Comparison of ENCODE assay signal across 8 cellular contexts in the genomic region with DNA sequence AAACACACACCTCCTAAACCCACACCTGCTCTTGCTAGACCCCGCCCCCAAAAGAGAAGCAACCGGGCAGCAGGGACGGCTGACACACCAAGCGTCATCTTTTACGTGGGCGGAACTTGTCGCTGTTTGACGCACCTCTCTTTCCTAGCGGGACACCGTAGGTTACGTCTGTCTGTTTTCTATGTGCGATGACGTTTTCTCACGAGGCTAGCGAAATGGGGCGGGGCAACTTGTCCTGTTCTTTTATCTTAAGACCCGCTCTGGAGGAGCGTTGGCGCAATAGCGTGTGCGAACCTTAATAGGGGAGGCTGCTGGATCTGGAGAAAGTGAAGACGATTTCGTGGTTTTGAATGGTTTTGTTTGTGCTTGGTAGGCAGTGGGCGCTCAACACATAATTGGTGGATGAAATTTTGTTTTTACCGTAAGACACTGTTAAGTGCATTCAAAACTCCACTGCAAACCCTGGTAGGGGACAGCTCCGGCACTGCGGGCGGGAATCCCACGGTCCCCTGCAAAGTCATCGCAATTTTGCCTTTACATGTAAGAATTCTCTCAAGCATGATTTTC. TPM values are rescaled to one million over a fixed set of nuclear protein-coding genes. Genes with fewer than 3 reads are reported as not detected.
DNase-seq lines count a peak whose midpoint lies in the region; ATAC-seq and TF ChIP-seq lines count a peak whose summit lies in the region.

No MANE protein-coding gene starts in this region.

- H3K27ac Mint-ChIP-seq in activated CD4-positive, alpha-beta memory T cell treated with anti-CD3 and anti-CD28 coated beads, Interleukin-2, amount 10 ng/mL, durations not matched to agents 7 days and 5 days, result peak overlapping the region; percentile 99

- 0% methylated on average over 30 of the region's 30 CpGs for WGBS in right lobe of liver (ENCODE audit: insufficient coverage, low coverage, low lambda C conversion rate, missing lambda C conversion rate)

- H3K9ac ChIP-seq in duodenal mucosa (ENCODE audit: low read depth in 1 of 2, low read length in 2 of 2), result peak overlapping the region; percentile 79 to 87

- intact Hi-C loops in right lobe of liver (cut with DNase I), result no loop called here

- ATAC-seq in GM19395 (IDR thresholded peaks at IDR 0.05; ENCODE audit: unreplicated experiment), result peak; percentile 88
- ATAC-seq in HG03558 (IDR thresholded peaks at IDR 0.05; ENCODE audit: extremely low read depth, unreplicated experiment), result peak; percentile 75
- peak; percentile 87 to 95 (median 92) for ATAC-seq in right lobe of liver

- H3K9me3 Mint-ChIP-seq in activated CD4-positive, alpha-beta memory T cell treated with anti-CD3 and anti-CD28 coated beads, Interleukin-2, amount 10 ng/mL, durations not matched to agents 7 days and 5 days, result peaks cover 3% of the 10 kb centered on the region

- H3K4me3 ChIP-seq in duodenal mucosa (ENCODE audit: low read depth in 1 of 2, low read length in 2 of 2) (peak overlapping the region; percentile 81 to 89), right lobe of liver (peak overlapping the region; percentile 34 to 85 (median 65))

- TF ChIP-seq CTCF in C4-2B (conservative IDR thresholded peaks at IDR 0.05) (no peak), right lobe of liver (IDR thresholded peaks at IDR 0.05) (no peak)

- CTCF ChIA-PET in activated CD4-positive, alpha-beta memory T cell treated with anti-CD3 and anti-CD28 coated beads, Interleukin-2, amount 10 ng/mL, durations not matched to agents 7 days and 5 days (lab: Charles Lee), result interaction anchor here (0.5 kb wide), 1 partner anchor 715 kb away, joined by 3 read pairs; no protein-coding TSS in a partner anchor

- peaks cover 22% of the 10 kb centered on the region for H3K4me1 Mint-ChIP-seq in activated CD4-positive, alpha-beta memory T cell treated with anti-CD3 and anti-CD28 coated beads, Interleukin-2, amount 10 ng/mL, durations not matched to agents 7 days and 5 days

- H3K27me3 ChIP-seq in duodenal mucosa (ENCODE audit: control insufficient read depth in 1 of 2, insufficient read depth in 2 of 2, low read length in 2 of 2) (no peaks in the 10 kb centered on the region), right lobe of liver (no peaks in the 10 kb centered on the region)

- H3K4me1 ChIP-seq in duodenal mucosa (ENCODE audit: control insufficient read depth in 1 of 2, insufficient read depth in 2 of 2, low read length in 2 of 2), result peaks cover 5 to 22% of the 10 kb centered on the region in 2 donors
- H3K4me1 ChIP-seq in right lobe of liver, result peaks cover 0 to 17% (median 8%) of the 10 kb centered on the region in 4 donors

- H3K27me3 Mint-ChIP-seq in activated CD4-positive, alpha-beta memory T cell treated with anti-CD3 and anti-CD28 coated beads, Interleukin-2, amount 10 ng/mL, durations not matched to agents 7 days and 5 days, result peaks cover 4% of the 10 kb centered on the region

- peak overlapping the region; percentile 89 for H3K4me3 Mint-ChIP-seq in activated CD4-positive, alpha-beta memory T cell treated with anti-CD3 and anti-CD28 coated beads, Interleukin-2, amount 10 ng/mL, durations not matched to agents 7 days and 5 days

- TF ChIP-seq POLR2A in right lobe of liver (IDR thresholded peaks at IDR 0.05), result peak; percentile 79

- peaks cover 2% of the 10 kb centered on the region for H3K36me3 Mint-ChIP-seq in activated CD4-positive, alpha-beta memory T cell treated with anti-CD3 and anti-CD28 coated beads, Interleukin-2, amount 10 ng/mL, durations not matched to agents 7 days and 5 days (ENCODE audit: low read depth)

- H3K36me3 ChIP-seq in duodenal mucosa (ENCODE audit: control insufficient read depth in 1 of 2, insufficient read depth in 2 of 2, low read length in 2 of 2) (no peaks in the 10 kb centered on the region), right lobe of liver (no peaks in the 10 kb centered on the region)

- H3K9me3 ChIP-seq in duodenal mucosa (ENCODE audit: control insufficient read depth in 1 of 2, low read length in 2 of 2), result peaks cover 0 to 6% of the 10 kb centered on the region in 2 donors
- H3K9me3 ChIP-seq in right lobe of liver, result no peaks in the 10 kb centered on the region

- peak; percentile 100 for DNase-seq in NCI-H748 (lab: John Stamatoyannopoulos, UW; ENCODE audit: unreplicated experiment)
- DNase-seq in activated CD4-positive, alpha-beta memory T cell treated with anti-CD3 and anti-CD28 coated beads, Interleukin-2, amount 10 ng/mL, durations not matched to agents 7 days and 5 days, result peak; percentile 96
- DNase-seq in right lobe of liver, result peak; percentile 92 to 98 (median 97)
- DNase-seq in stimulated activated CD4-positive, alpha-beta T cell treated with anti-CD3 and anti-CD28 coated beads, Interleukin-4, amount 100 ng/mL, for 24 hours, result peak; percentile 98

- peak overlapping the region; percentile 72 for H3K27ac ChIP-seq in C4-2B
- H3K27ac ChIP-seq in duodenal mucosa (ENCODE audit: low read depth, low read length), result peak overlapping the region; percentile 97
- peak overlapping the region; percentile 95 to 100 (median 98) for H3K27ac ChIP-seq in right lobe of liver

- POLR2A ChIA-PET in activated CD4-positive, alpha-beta memory T cell treated with anti-CD3 and anti-CD28 coated beads, Interleukin-2, amount 10 ng/mL, durations not matched to agents 7 days and 5 days (lab: Charles Lee), result interaction anchor here (0.7 to 1.5 kb wide), 2 partner anchors 9 to 14 kb away, joined by 3 read pairs; no protein-coding TSS in a partner anchor

RNA-seq across cellular contexts. Expression of a gene that starts 0.5 kb away (rescaled TPM):
- total RNA-seq in activated CD4-positive, alpha-beta memory T cell treated with anti-CD3 and anti-CD28 coated beads, Interleukin-2, amount 10 ng/mL, durations not matched to agents 7 days and 5 days, result 10 to 100 TPM in 1 of 2 experiments, 1 to 10 TPM in 1; 9.9 to 10.6 TPM
- total RNA-seq in right lobe of liver, result 1 to 10 TPM; 4.9 to 7.7 (median 6.8) TPM

RNA-seq across cellular contexts. Expression of a gene that starts 44.2 kb away (rescaled TPM):
- under 1 TPM; 0.05 to 0.13 TPM for total RNA-seq in activated CD4-positive, alpha-beta memory T cell treated with anti-CD3 and anti-CD28 coated beads, Interleukin-2, amount 10 ng/mL, durations not matched to agents 7 days and 5 days
- 1 to 10 TPM; 1.0 to 2.4 (median 1.7) TPM for total RNA-seq in right lobe of liver

RNA-seq across cellular contexts. Expression of a gene that starts 49.7 kb away (rescaled TPM):
- total RNA-seq in activated CD4-positive, alpha-beta memory T cell treated with anti-CD3 and anti-CD28 coated beads, Interleukin-2, amount 10 ng/mL, durations not matched to agents 7 days and 5 days, result not detected
- total RNA-seq in right lobe of liver, result not detected

Comparison
In these comparisons a context has a peak if more than half of its experiments do, and no peak if none do; other contexts are left out.
1. Peak in every context shown above with its lines: DNase-seq, ATAC-seq, H3K4me3 ChIP-seq and H3K27ac ChIP-seq.